ENCODE assay signal across 10 cellular contexts in the genomic region with DNA sequence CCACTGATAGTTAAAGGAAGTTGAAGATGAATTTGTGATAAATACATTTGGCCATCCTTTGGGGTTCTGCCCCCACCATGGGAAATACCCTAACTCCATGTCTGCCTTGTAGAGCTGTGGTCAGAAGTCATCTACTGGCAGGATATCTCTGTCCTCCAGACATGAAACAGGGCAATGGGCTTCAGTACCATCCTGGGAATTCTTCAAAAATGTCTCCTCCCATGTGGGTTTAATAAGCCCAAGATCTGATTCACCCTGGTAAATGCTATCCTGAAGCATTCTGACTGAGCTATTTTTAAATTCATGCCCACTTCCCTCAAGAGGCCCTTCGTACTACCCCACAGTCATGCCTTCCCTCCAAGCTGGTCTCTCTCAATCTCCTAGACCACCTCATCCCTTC.
"Had no signal": no experiment of that assay in that cellular context is flagged by ENCODE, and none has a peak within 500 bp of the region (broad histone marks: within the 10 kb centered on the region; RNA-seq: fewer than 3 reads in every experiment).

No MANE protein-coding gene starts in this region.

- DNase-seq: GM23248, GOT3, H7, HFFc6, KBM-7 had no signal

- H3K9me3 ChIP-seq: HAP-1 had no signal

- H3K4me1 ChIP-seq: HAP-1 had no signal

- H3K27ac ChIP-seq: GM23248, HL-60 had no signal

- H3K4me3 ChIP-seq: GM23248, HAP-1 had no signal

- FAIRE-seq: HepG2 had no signal

- H2AFZ ChIP-seq: GM23248 had no signal

- H3K4me3 Mint-ChIP-seq: HFFc6 had no signal

- H3K27ac Mint-ChIP-seq: HFFc6, IgD-negative memory B cell had no signal

- H3K36me3 ChIP-seq: HAP-1 had no signal

- ATAC-seq: HCT116 had no signal

- H3K9ac ChIP-seq: GM23248 had no signal
